In genomic region chr12:122835693-122836026, GRCh38 we compare ENCODE assay signal across 7 cellular contexts. TPM values are rescaled to one million over a fixed set of nuclear protein-coding genes. Genes with fewer than 3 reads are reported as not detected.
DNase-seq lines count a peak whose midpoint lies in the region; ATAC-seq and TF ChIP-seq lines count a peak whose summit lies in the region.

No MANE protein-coding gene starts in this region.

- no peak for TF ChIP-seq POLR2A in sigmoid colon (IDR thresholded peaks at IDR 0.05)

- no peak overlapping the region for H3K27ac Mint-ChIP-seq in activated T-helper 1 cell treated with anti-CD3 and anti-CD28 coated beads, Interleukin-12 subunit alpha, Interleukin-12 subunit beta, Interleukin-2, Interleukin-4 antibody, amounts not matched to agents 30 ng/mL and 10 ng/mL and 1 ng/mL, durations not matched to agents 14 hours and 24 hours and 36 hours

- in situ Hi-C loops in GM13977 (cut with MboI; ENCODE audit: low pct_unique_long_range_greater_than_20kb, low sequenced_read_pairs, unreplicated experiment) = loop anchor here (25.0 kb wide), 1 partner anchor 402 kb away; the partner anchor contains the start of genes MPHOSPH9 and MTRFR

- peaks cover 29% of the 10 kb centered on the region for H3K4me1 Mint-ChIP-seq in activated T-helper 1 cell treated with anti-CD3 and anti-CD28 coated beads, Interleukin-12 subunit alpha, Interleukin-12 subunit beta, Interleukin-2, Interleukin-4 antibody, amounts not matched to agents 30 ng/mL and 10 ng/mL and 1 ng/mL, durations not matched to agents 14 hours and 24 hours and 36 hours (ENCODE audit: low read depth)

- H3K4me3 ChIP-seq in sigmoid colon = peak overlapping the region; percentile 38 to 74 (median 73)

- intact Hi-C loops in activated T-helper 1 cell treated with anti-CD3 and anti-CD28 coated beads, Interleukin-12 subunit alpha, Interleukin-12 subunit beta, Interleukin-2, Interleukin-4 antibody, amounts not matched to agents 30 ng/mL and 10 ng/mL and 1 ng/mL, durations not matched to agents 14 hours and 24 hours and 36 hours (cut with micrococcal nuclease) = loop anchor here (1.0 to 5.0 kb wide), 4 partner anchors 35 to 131 kb away; partner anchors contain the start of gene ABCB9
- intact Hi-C loops in left ventricle myocardium superior (cut with micrococcal nuclease) = no loop called here
- intact Hi-C loops in sigmoid colon (cut with DNase I) = no loop called here

- WGBS in sigmoid colon, 2 donors = 1% methylated on average over 52 of the region's 52 CpGs

- H3K4me1 ChIP-seq in sigmoid colon = peaks cover 0 to 18% (median 11%) of the 10 kb centered on the region in 4 donors

- H3K9me3 Mint-ChIP-seq in activated T-helper 1 cell treated with anti-CD3 and anti-CD28 coated beads, Interleukin-12 subunit alpha, Interleukin-12 subunit beta, Interleukin-2, Interleukin-4 antibody, amounts not matched to agents 30 ng/mL and 10 ng/mL and 1 ng/mL, durations not matched to agents 14 hours and 24 hours and 36 hours = no peaks in the 10 kb centered on the region

- H3K36me3 Mint-ChIP-seq in activated T-helper 1 cell treated with anti-CD3 and anti-CD28 coated beads, Interleukin-12 subunit alpha, Interleukin-12 subunit beta, Interleukin-2, Interleukin-4 antibody, amounts not matched to agents 30 ng/mL and 10 ng/mL and 1 ng/mL, durations not matched to agents 14 hours and 24 hours and 36 hours (ENCODE audit: low read depth) = peaks cover 12% of the 10 kb centered on the region

- TF ChIP-seq CTCF in GM13977 (IDR thresholded peaks at IDR 0.05; ENCODE audit: extremely low read depth, insufficient read depth, missing control alignments) (peak; percentile 21), sigmoid colon (IDR thresholded peaks at IDR 0.05) (no peak)

- DNase-seq in GM13977 (ENCODE audit: low spot score) (peak; percentile 87), left ventricle myocardium superior (peak; percentile 51), sigmoid colon (no peak)
- DNase-seq in activated T-helper 1 cell treated with anti-CD3 and anti-CD28 coated beads, Interleukin-12 subunit alpha, Interleukin-12 subunit beta, Interleukin-2, Interleukin-4 antibody, amounts not matched to agents 30 ng/mL and 10 ng/mL and 1 ng/mL, durations not matched to agents 14 hours and 24 hours and 36 hours (ENCODE audit: low spot score) = peak; percentile 9
- no peak for DNase-seq in NK-92 treated with Interleukin-12 subunit alpha and Interleukin-12 subunit beta, amount 100 ng/mL, for 24 hours (lab: John Stamatoyannopoulos, UW)

- H3K4me3 Mint-ChIP-seq in activated T-helper 1 cell treated with anti-CD3 and anti-CD28 coated beads, Interleukin-12 subunit alpha, Interleukin-12 subunit beta, Interleukin-2, Interleukin-4 antibody, amounts not matched to agents 30 ng/mL and 10 ng/mL and 1 ng/mL, durations not matched to agents 14 hours and 24 hours and 36 hours = no peak overlapping the region

- peaks cover 23% of the 10 kb centered on the region for H3K27me3 Mint-ChIP-seq in activated T-helper 1 cell treated with anti-CD3 and anti-CD28 coated beads, Interleukin-12 subunit alpha, Interleukin-12 subunit beta, Interleukin-2, Interleukin-4 antibody, amounts not matched to agents 30 ng/mL and 10 ng/mL and 1 ng/mL, durations not matched to agents 14 hours and 24 hours and 36 hours (ENCODE audit: insufficient read depth)

- peak overlapping the region; percentile 53 to 72 (median 65) for H3K27ac ChIP-seq in sigmoid colon

- ATAC-seq in HG03280 (IDR thresholded peaks at IDR 0.05; ENCODE audit: unreplicated experiment) (peak; percentile 40), left ventricle myocardium superior (peak; percentile 42), GM21447 (IDR thresholded peaks at IDR 0.05; ENCODE audit: unreplicated experiment) (no peak)

- no peaks in the 10 kb centered on the region for H3K36me3 ChIP-seq in sigmoid colon

- no peaks in the 10 kb centered on the region for H3K27me3 ChIP-seq in sigmoid colon

- TF ChIP-seq EP300 in sigmoid colon (IDR thresholded peaks at IDR 0.05) = no peak

- no peaks in the 10 kb centered on the region for H3K9me3 ChIP-seq in sigmoid colon

RNA-seq across cellular contexts. Expression of gene HIP1R, which starts 0.4 kb away (rescaled TPM):
- 26.6 and 29.5 TPM in 2 replicates for total RNA-seq in activated T-helper 1 cell treated with anti-CD3 and anti-CD28 coated beads, Interleukin-12 subunit alpha, Interleukin-12 subunit beta, Interleukin-2, Interleukin-4 antibody, amounts not matched to agents 30 ng/mL and 10 ng/mL and 1 ng/mL, durations not matched to agents 14 hours and 24 hours and 36 hours
- total RNA-seq in left ventricle myocardium superior (27.4 TPM), sigmoid colon (10 to 100 TPM in 1 of 4 donors, 1 to 10 TPM in 3; 4.2 to 15.2 (median 5.5) TPM)
- 10 to 100 TPM; 21.5 to 77.4 (median 24.6) TPM for polyA plus RNA-seq in sigmoid colon

Comparison
In these comparisons a context has a peak if more than half of its experiments do, and no peak if none do; other contexts are left out.
1. DNase-seq: peak in GM13977 (single experiment), activated T-helper 1 cell treated with anti-CD3 and anti-CD28 coated beads, Interleukin-12 subunit alpha, Interleukin-12 subunit beta, Interleukin-2, Interleukin-4 antibody, amounts not matched to agents 30 ng/mL and 10 ng/mL and 1 ng/mL, durations not matched to agents 14 hours and 24 hours and 36 hours (single experiment) and left ventricle myocardium superior (single experiment); none in sigmoid colon (single experiment) and NK-92 treated with Interleukin-12 subunit alpha and Interleukin-12 subunit beta, amount 100 ng/mL, for 24 hours (single experiment).